In genomic region chr12:120376416-120376815, GRCh38 we compare ENCODE assay signal across 1 cellular context.
TF ChIP-seq lines count a peak whose summit lies in the region.

No MANE protein-coding gene starts in this region.

TF ChIP-seq in H1, 55 proteins besides CTCF, POLR2A, EP300 and RAD21:
- TF ChIP-seq SP1 (IDR thresholded peaks at IDR 0.05; ENCODE audit: low read depth, low read length) (no peak), CREB1 (IDR thresholded peaks at IDR 0.05) (no peak), TEAD4 (IDR thresholded peaks at IDR 0.05; ENCODE audit: low read depth, low read length) (no peak), TAF1 (IDR thresholded peaks at IDR 0.05; ENCODE audit: low read depth, low read length) (no peak), PHF8 (conservative IDR thresholded peaks at IDR 0.05; ENCODE audit: low read depth, low read length) (no peak), POLR2AphosphoS5 (IDR thresholded peaks at IDR 0.05; ENCODE audit: low read depth, low read length) (no peak), RFX5 (IDR thresholded peaks at IDR 0.05; ENCODE audit: borderline replicate concordance, low read depth, low read length) (no peak), SIX5 (IDR thresholded peaks at IDR 0.05; ENCODE audit: low read depth, low read length) (no peak), RXRA (IDR thresholded peaks at IDR 0.05; ENCODE audit: insufficient read depth, low read depth, low read length) (no peak), ASH2L (IDR thresholded peaks at IDR 0.05; ENCODE audit: low read length) (no peak), SUZ12 (IDR thresholded peaks at IDR 0.05; ENCODE audit: low read length) (no peak), NRF1 (IDR thresholded peaks at IDR 0.05; ENCODE audit: low read depth, low read length) (no peak)
